In the genomic region with DNA sequence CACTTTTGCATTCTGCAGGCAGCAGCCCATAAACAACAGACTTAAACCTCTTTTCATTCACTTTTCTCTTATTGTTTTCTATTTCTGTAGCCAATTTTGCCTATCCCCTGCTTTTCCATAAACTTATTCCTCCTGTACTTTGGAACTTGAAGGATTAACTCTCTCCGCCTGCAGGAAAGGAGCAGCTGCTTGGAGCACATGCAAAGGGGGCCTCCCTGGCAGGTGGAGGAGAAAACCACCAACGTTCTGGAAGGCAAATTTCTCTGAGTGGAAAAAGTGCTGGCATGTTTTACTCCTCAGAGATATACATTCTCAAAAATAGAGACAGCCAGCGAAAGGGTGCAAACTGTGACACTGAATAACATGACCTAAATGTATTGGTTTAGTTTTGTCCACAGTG, we compare ENCODE assay signal across 1 cellular context.
TF ChIP-seq lines count a peak whose summit lies in the region.

No MANE protein-coding gene starts in this region.

TF ChIP-seq in H1, 55 proteins besides CTCF, POLR2A, EP300 and RAD21:
- no peak for TF ChIP-seq KDM5A (IDR thresholded peaks at IDR 0.05; ENCODE audit: low read length)
- TF ChIP-seq SP2 (IDR thresholded peaks at IDR 0.05; ENCODE audit: low read length) = no peak
- no peak for TF ChIP-seq EGR1 (IDR thresholded peaks at IDR 0.05; ENCODE audit: borderline replicate concordance, low read depth, low read length)
- TF ChIP-seq ASH2L (IDR thresholded peaks at IDR 0.05; ENCODE audit: low read length) = no peak
- TF ChIP-seq HDAC2 (IDR thresholded peaks at IDR 0.05; ENCODE audit: borderline replicate concordance in 1 of 2, low read depth in 2 of 2, low read length in 2 of 2) = no peak
- no peak for TF ChIP-seq NRF1 (IDR thresholded peaks at IDR 0.05; ENCODE audit: low read depth, low read length)
- no peak for TF ChIP-seq SP4 (IDR thresholded peaks at IDR 0.05; ENCODE audit: low read length)
- TF ChIP-seq, protein P1, sequence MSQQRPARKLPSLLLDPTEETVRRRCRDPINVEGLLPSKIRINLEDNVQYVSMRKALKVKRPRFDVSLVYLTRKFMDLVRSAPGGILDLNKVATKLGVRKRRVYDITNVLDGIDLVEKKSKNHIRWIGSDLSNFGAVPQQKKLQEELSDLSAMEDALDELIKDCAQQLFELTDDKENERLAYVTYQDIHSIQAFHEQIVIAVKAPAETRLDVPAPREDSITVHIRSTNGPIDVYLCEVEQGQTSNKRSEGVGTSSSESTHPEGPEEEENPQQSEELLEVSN (IDR thresholded peaks at IDR 0.05) = no peak
- TF ChIP-seq TAF1 (IDR thresholded peaks at IDR 0.05; ENCODE audit: low read depth, low read length) = no peak
- no peak for TF ChIP-seq TBP (IDR thresholded peaks at IDR 0.05; ENCODE audit: low read depth, low read length)
- TF ChIP-seq SIX5 (IDR thresholded peaks at IDR 0.05; ENCODE audit: low read depth, low read length) = no peak
- TF ChIP-seq TCF12 (IDR thresholded peaks at IDR 0.05; ENCODE audit: low read depth, low read length) = no peak
